ENCODE assay signal across 8 cellular contexts in genomic region chr5:40410231-40410861, GRCh38.
DNase-seq lines count a peak whose midpoint lies in the region; ATAC-seq lines count a peak whose summit lies in the region.

No MANE protein-coding gene starts in this region.

- no peaks in the 10 kb centered on the region for H3K36me3 Mint-ChIP-seq in activated T-cell treated with anti-CD3 and anti-CD28 coated beads, Interleukin-2, amount 50 U/mL, for 4 hours (ENCODE audit: insufficient read depth)

- ATAC-seq in activated T-cell treated with anti-CD3 and anti-CD28 coated beads, Interleukin-2, amount 50 U/mL, for 4 hours: peak; percentile 88 to 91
- ATAC-seq in left cardiac atrium (peak; percentile 69 to 70), HG02759 (IDR thresholded peaks at IDR 0.05; ENCODE audit: unreplicated experiment) (no peak)

- H3K4me2 ChIP-seq in BLaER1 treated with 17β-estradiol and CSF1 and Interleukin-3, amounts not matched to agents 10 nM and 100 nM: peak overlapping the region; percentile 67 to 87 (median 79)

- peaks cover 6 to 36% (median 26%) of the 10 kb centered on the region in 11 experiments; a peak in 21 of 22 replicates for H3K9me3 ChIP-seq in BLaER1 treated with 17β-estradiol and CSF1 and Interleukin-3, amounts not matched to agents 10 nM and 100 nM (replicated peaks in 1 of 11)

- H3K4me1 ChIP-seq in BLaER1 treated with 17β-estradiol and CSF1 and Interleukin-3, amounts not matched to agents 10 nM and 100 nM: peaks cover 59 to 88% (median 75%) of the 10 kb centered on the region in 10 experiments

- peak overlapping the region; percentile 64 to 76 (median 70); a peak in 21 of 22 replicates for H3K9ac ChIP-seq in BLaER1 treated with 17β-estradiol and CSF1 and Interleukin-3, amounts not matched to agents 10 nM and 100 nM

- H3K9me3 Mint-ChIP-seq in activated T-cell treated with anti-CD3 and anti-CD28 coated beads, Interleukin-2, amount 50 U/mL, for 4 hours: no peaks in the 10 kb centered on the region

- peak; percentile 11 for DNase-seq in NK-92 (lab: John Stamatoyannopoulos, UW; ENCODE audit: unreplicated experiment)
- peak; percentile 59 for DNase-seq in activated T-cell treated with anti-CD3 and anti-CD28 coated beads, Interleukin-2, amount 50 U/mL, for 4 hours
- DNase-seq in left cardiac atrium: no peak
- DNase-seq in stimulated activated CD4-positive, alpha-beta T cell treated with anti-CD3 and anti-CD28 coated beads, TNF-alpha, amount 100 ng/mL, for 4 hours (ENCODE audit: low read depth in 3 of 3): peak in 2 of 3 experiments; percentile 31 to 48
- DNase-seq in NCI-H2107 treated with DMSO at 0.1 percent for 48 hours (lab: John Stamatoyannopoulos, UW; ENCODE audit: unreplicated experiment): no peak
- DNase-seq in NCI-H345 (lab: John Stamatoyannopoulos, UW): no peak

- H3K27ac ChIP-seq in BLaER1 treated with 17β-estradiol and CSF1 and Interleukin-3, amounts not matched to agents 10 nM and 100 nM: peak overlapping the region; percentile 83 to 96 (median 87)

- H3K36me3 ChIP-seq in BLaER1 treated with 17β-estradiol and CSF1 and Interleukin-3, amounts not matched to agents 10 nM and 100 nM: no peaks in the 10 kb centered on the region

- H3K4me1 Mint-ChIP-seq in activated T-cell treated with anti-CD3 and anti-CD28 coated beads, Interleukin-2, amount 50 U/mL, for 4 hours (ENCODE audit: low read depth): peaks cover 66% of the 10 kb centered on the region

- intact Hi-C loops in left cardiac atrium (cut with DNase I): no loop called here

- H3K27me3 ChIP-seq in BLaER1 treated with 17β-estradiol and CSF1 and Interleukin-3, amounts not matched to agents 10 nM and 100 nM: no peaks in the 10 kb centered on the region

- H4K20me1 ChIP-seq in BLaER1 treated with 17β-estradiol and CSF1 and Interleukin-3, amounts not matched to agents 10 nM and 100 nM: no peaks in the 10 kb centered on the region

- H3K4me3 Mint-ChIP-seq in activated T-cell treated with anti-CD3 and anti-CD28 coated beads, Interleukin-2, amount 50 U/mL, for 4 hours: peak overlapping the region; percentile 62

- no peaks in the 10 kb centered on the region for H3K27me3 Mint-ChIP-seq in activated T-cell treated with anti-CD3 and anti-CD28 coated beads, Interleukin-2, amount 50 U/mL, for 4 hours (ENCODE audit: low read depth)

- H3K4me3 ChIP-seq in BLaER1 treated with 17β-estradiol and CSF1 and Interleukin-3, amounts not matched to agents 10 nM and 100 nM: peak overlapping the region in 9 of 10 experiments; percentile 1 to 43 (median 9); a peak in 8 of 20 replicates

Comparison
In these comparisons a context has a peak if more than half of its experiments do, and no peak if none do; other contexts are left out.
1. DNase-seq: peak in NK-92 (single experiment), activated T-cell treated with anti-CD3 and anti-CD28 coated beads, Interleukin-2, amount 50 U/mL, for 4 hours (single experiment) and stimulated activated CD4-positive, alpha-beta T cell treated with anti-CD3 and anti-CD28 coated beads, TNF-alpha, amount 100 ng/mL, for 4 hours (2 of 3); none in left cardiac atrium (single experiment), NCI-H2107 treated with DMSO at 0.1 percent for 48 hours (single experiment) and NCI-H345 (single experiment).